Comparison of ENCODE assay signal across 9 cellular contexts in the genomic region with DNA sequence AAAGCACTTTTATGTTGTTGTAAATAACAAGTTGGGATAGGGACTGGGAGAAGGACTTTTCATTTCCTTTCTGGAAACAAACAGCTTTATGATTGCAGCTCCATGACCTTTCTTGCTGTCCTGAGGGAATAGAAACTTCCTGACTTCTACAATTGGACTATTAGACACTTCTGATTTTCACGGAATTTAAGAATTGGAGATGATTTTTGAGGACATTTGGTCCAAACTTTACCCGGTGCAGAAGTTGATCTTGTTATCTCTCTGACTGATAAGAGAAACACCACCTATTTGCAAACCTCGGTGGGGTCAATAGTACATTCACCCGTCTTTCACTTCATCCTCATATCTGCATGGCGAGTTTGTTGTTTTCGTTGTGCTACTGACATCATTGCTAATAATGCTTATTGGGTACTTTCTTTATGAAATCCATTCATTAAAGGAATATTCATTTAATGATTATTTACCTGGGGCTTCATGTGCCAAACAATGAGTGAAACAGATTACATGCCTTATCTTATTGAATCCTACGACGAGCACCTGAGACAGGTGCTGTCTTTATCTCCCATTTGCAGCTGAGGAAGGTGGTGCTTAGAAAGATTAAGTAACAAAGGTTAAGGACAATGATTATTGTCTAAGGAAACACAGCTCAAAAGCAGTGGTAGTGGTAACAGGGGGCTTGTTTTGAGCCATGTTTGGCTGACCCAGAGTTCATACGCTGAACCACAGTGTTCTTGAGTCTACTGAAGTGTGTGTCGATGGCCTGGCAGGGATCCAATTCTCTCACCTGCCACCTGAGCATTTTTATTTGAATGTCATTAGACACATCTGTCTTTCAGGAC.
DNase-seq lines count a peak whose midpoint lies in the region; ATAC-seq and TF ChIP-seq lines count a peak whose summit lies in the region.
"Had no signal": no experiment of that assay in that cellular context is flagged by ENCODE, and none has a peak within 500 bp of the region (broad histone marks: within the 10 kb centered on the region; RNA-seq: fewer than 3 reads in every experiment).

No MANE protein-coding gene starts in this region.

- H3K9me3 ChIP-seq in endocrine pancreas (ENCODE audit: control insufficient read depth, low read length) (no peaks in the 10 kb centered on the region), osteoblast (ENCODE audit: low read depth, low read length) (no peaks in the 10 kb centered on the region)

- H3K36me3 Mint-ChIP-seq in Calu3 (ENCODE audit: insufficient read depth, unreplicated experiment) (no peaks in the 10 kb centered on the region), natural killer cell (no peaks in the 10 kb centered on the region)

- ATAC-seq in HG03175 (IDR thresholded peaks at IDR 0.05; ENCODE audit: unreplicated experiment): no peak
- no peak for ATAC-seq in HG03520 (IDR thresholded peaks at IDR 0.05; ENCODE audit: unreplicated experiment)
- no peak for ATAC-seq in natural killer cell

- CTCF ChIA-PET in Calu3 (lab: Charles Lee): no interaction called here

- TF ChIP-seq CTCF in Calu3 (IDR thresholded peaks at IDR 0.05; ENCODE audit: unreplicated experiment): no peak
- no peak for TF ChIP-seq CTCF in osteoblast (IDR thresholded peaks at IDR 0.05; ENCODE audit: extremely low read depth, low read depth, low read length)
- TF ChIP-seq CTCF in natural killer cell (IDR thresholded peaks at IDR 0.05): no peak

- H3K4me3 ChIP-seq in endocrine pancreas (ENCODE audit: control insufficient read depth, insufficient read depth, low read length) (peak overlapping the region; percentile 79), osteoblast (ENCODE audit: insufficient read depth, low read length) (peak overlapping the region; percentile 13)

- no peak overlapping the region for H3K27ac ChIP-seq in osteoblast (ENCODE audit: low read depth, low read length)

- H3K36me3 ChIP-seq in endocrine pancreas (ENCODE audit: control insufficient read depth, insufficient read depth, low read length) (no peaks in the 10 kb centered on the region), osteoblast (ENCODE audit: insufficient read depth, low read length) (no peaks in the 10 kb centered on the region)

- H3K9ac ChIP-seq in endocrine pancreas (ENCODE audit: control insufficient read depth, insufficient read depth, low read length): no peak overlapping the region

- H3K4me1 ChIP-seq in endocrine pancreas (ENCODE audit: control insufficient read depth, insufficient read depth, low read length): no peaks in the 10 kb centered on the region
- peaks cover 25% of the 10 kb centered on the region for H3K4me1 ChIP-seq in osteoblast (ENCODE audit: insufficient read depth, low read length)

- peak overlapping the region; percentile 62 for H2AFZ ChIP-seq in osteoblast (ENCODE audit: low read length)

- H3K27ac Mint-ChIP-seq in Calu3 (ENCODE audit: unreplicated experiment) (peak overlapping the region; percentile 42), natural killer cell (no peak overlapping the region)
- H3K27ac Mint-ChIP-seq: activated CD4-positive, alpha-beta memory T cell treated with anti-CD3 and anti-CD28 coated beads, Interleukin-2, amount 10 ng/mL, durations not matched to agents 7 days and 5 days had no signal

- H3K9me3 Mint-ChIP-seq in Calu3 (ENCODE audit: low read depth, unreplicated experiment) (no peaks in the 10 kb centered on the region), natural killer cell (no peaks in the 10 kb centered on the region)
- H3K9me3 Mint-ChIP-seq: activated CD4-positive, alpha-beta memory T cell treated with anti-CD3 and anti-CD28 coated beads, Interleukin-2, amount 10 ng/mL, durations not matched to agents 7 days and 5 days had no signal

- H3K4me3 Mint-ChIP-seq in Calu3 (ENCODE audit: low read depth, unreplicated experiment) (no peak overlapping the region), natural killer cell (no peak overlapping the region)
- H3K4me3 Mint-ChIP-seq: activated CD4-positive, alpha-beta memory T cell treated with anti-CD3 and anti-CD28 coated beads, Interleukin-2, amount 10 ng/mL, durations not matched to agents 7 days and 5 days had no signal

- no TSS peak for BruUV-seq in Calu3 (replicated peaks; lab: Mats Ljungman, UMichigan)

- H3K27me3 Mint-ChIP-seq in Calu3 (ENCODE audit: unreplicated experiment) (no peaks in the 10 kb centered on the region), natural killer cell (ENCODE audit: low read depth in 2 of 2) (peaks cover 14 to 26% of the 10 kb centered on the region in 2 donors)

- no peak for DNase-seq in Calu3
- DNase-seq in NCI-H2171 (lab: John Stamatoyannopoulos, UW): peak; percentile 70
- DNase-seq in osteoblast (ENCODE audit: insufficient read length, low spot score, missing footprints): no peak
- DNase-seq in natural killer cell: no peak
- no peak for DNase-seq in SIG-M5 treated with dmso at 0.1 percent for 504 hours (lab: John Stamatoyannopoulos, UW; ENCODE audit: unreplicated experiment)

- H3K4me2 ChIP-seq in osteoblast (ENCODE audit: insufficient read depth, low read length): peak overlapping the region; percentile 52

- H3K79me2 ChIP-seq in osteoblast (ENCODE audit: insufficient read depth, low read length): no peaks in the 10 kb centered on the region

- peaks cover 23% of the 10 kb centered on the region for H3K4me1 Mint-ChIP-seq in Calu3 (ENCODE audit: low read depth, unreplicated experiment)
- no peaks in the 10 kb centered on the region for H3K4me1 Mint-ChIP-seq in natural killer cell
- H3K4me1 Mint-ChIP-seq: activated CD4-positive, alpha-beta memory T cell treated with anti-CD3 and anti-CD28 coated beads, Interleukin-2, amount 10 ng/mL, durations not matched to agents 7 days and 5 days had no signal

- H3K27me3 ChIP-seq in endocrine pancreas (ENCODE audit: control insufficient read depth, insufficient read depth, low read length) (no peaks in the 10 kb centered on the region), osteoblast (ENCODE audit: insufficient read depth, low read length) (no peaks in the 10 kb centered on the region)

- no peaks in the 10 kb centered on the region for H4K20me1 ChIP-seq in osteoblast (ENCODE audit: insufficient read depth, low read length)

- intact Hi-C loops in Calu3 (cut with micrococcal nuclease; ENCODE audit: unreplicated experiment): loop anchor here (1.0 to 10.0 kb wide), 5 partner anchors 129 to 747 kb away; no protein-coding TSS in a partner anchor
- intact Hi-C loops in natural killer cell (cut with micrococcal nuclease): loop anchor here (1.0 to 10.0 kb wide), 3 partner anchors 457 to 617 kb away; no protein-coding TSS in a partner anchor
